Comparison of ENCODE assay signal across 15 cellular contexts in genomic region chr1:19797827-19798226, GRCh38. TPM values are rescaled to one million over a fixed set of nuclear protein-coding genes. Genes with fewer than 3 reads are reported as not detected.
DNase-seq lines count a peak whose midpoint lies in the region; ATAC-seq and TF ChIP-seq lines count a peak whose summit lies in the region.
"Had no signal": no experiment of that assay in that cellular context is flagged by ENCODE, and none has a peak within 500 bp of the region (broad histone marks: within the 10 kb centered on the region; RNA-seq: fewer than 3 reads in every experiment).

No MANE protein-coding gene starts in this region.

- no peaks in the 10 kb centered on the region for H3K9me3 Mint-ChIP-seq in T-helper 2 cell treated with Interferon-gamma antibody and Interleukin-4, amounts not matched to agents 5 μg/mL and 100 μg/mL, for 36 hours
- no peaks in the 10 kb centered on the region for H3K9me3 Mint-ChIP-seq in central memory CD8-positive, alpha-beta T cell
- H3K9me3 Mint-ChIP-seq: activated T-cell treated with anti-CD3 and anti-CD28 coated beads, Interleukin-2, amount 50 U/mL, for 72 hours had no signal

- H3K27ac ChIP-seq in parathyroid adenoma (peak overlapping the region; percentile 89), dorsolateral prefrontal cortex (no peak overlapping the region)
- H3K27ac ChIP-seq: brain microvascular endothelial cell had no signal

- H3K9ac ChIP-seq in Loucy (ENCODE audit: low read depth, low read length, poor library complexity, severe bottlenecking) (peak overlapping the region; percentile 85), parathyroid adenoma (no peak overlapping the region)
- H3K9ac ChIP-seq: SK-N-SH had no signal

- peak overlapping the region; percentile 80 for H3K4me2 ChIP-seq in Loucy (ENCODE audit: low read depth, low read length, poor library complexity, severe bottlenecking)
- no peak overlapping the region for H3K4me2 ChIP-seq in parathyroid adenoma (ENCODE audit: low read length)
- H3K4me2 ChIP-seq: SK-N-SH had no signal

- peaks cover 5% of the 10 kb centered on the region for H3K36me3 Mint-ChIP-seq in T-helper 2 cell treated with Interferon-gamma antibody and Interleukin-4, amounts not matched to agents 5 μg/mL and 100 μg/mL, for 36 hours (ENCODE audit: low read depth)
- H3K36me3 Mint-ChIP-seq in central memory CD8-positive, alpha-beta T cell (ENCODE audit: insufficient read depth): peaks cover 9% of the 10 kb centered on the region

- ATAC-seq in central memory CD8-positive, alpha-beta T cell (replicated peaks; ENCODE audit: extremely low read depth, poor library complexity, severe bottlenecking): no peak
- ATAC-seq in GM21515 (IDR thresholded peaks at IDR 0.05; ENCODE audit: unreplicated experiment) (no peak), GM18873 (IDR thresholded peaks at IDR 0.05; ENCODE audit: low FRiP score, unreplicated experiment) (no peak)
- ATAC-seq: activated T-cell treated with anti-CD3 and anti-CD28 coated beads, Interleukin-2, amount 50 U/mL, for 72 hours had no signal

- H3K27me3 Mint-ChIP-seq in T-helper 2 cell treated with Interferon-gamma antibody and Interleukin-4, amounts not matched to agents 5 μg/mL and 100 μg/mL, for 36 hours (ENCODE audit: low read depth): peaks cover 4% of the 10 kb centered on the region
- H3K27me3 Mint-ChIP-seq in central memory CD8-positive, alpha-beta T cell: no peaks in the 10 kb centered on the region

- H2AFZ ChIP-seq in Loucy (ENCODE audit: low read length) (no peak overlapping the region), parathyroid adenoma (no peak overlapping the region)

- no peak for TF ChIP-seq CTCF in Loucy (conservative IDR thresholded peaks at IDR 0.05; ENCODE audit: low read length)
- no peak for TF ChIP-seq CTCF in parathyroid adenoma (IDR thresholded peaks at IDR 0.05)
- no peak for TF ChIP-seq CTCF in dorsolateral prefrontal cortex (IDR thresholded peaks at IDR 0.05 in 54 of 56, conservative IDR thresholded peaks at IDR 0.05 in 2 of 56; ENCODE audit: low read depth in 1 of 56, partially characterized antibody in 56 of 56)

- H3K9me3 ChIP-seq in Loucy (ENCODE audit: insufficient read depth, low read depth, low read length) (no peaks in the 10 kb centered on the region), parathyroid adenoma (ENCODE audit: control insufficient read depth, low read length) (no peaks in the 10 kb centered on the region)
- H3K9me3 ChIP-seq: SK-N-SH had no signal

- DNase-seq in T-helper 2 cell treated with Interferon-gamma antibody and Interleukin-4, amounts not matched to agents 5 μg/mL and 100 μg/mL, for 36 hours (ENCODE audit: low spot score): no peak
- DNase-seq in T-helper 2 cell: no peak
- no peak for DNase-seq in central memory CD8-positive, alpha-beta T cell (ENCODE audit: low spot score in 2 of 2)
- no peak for DNase-seq in dorsolateral prefrontal cortex
- DNase-seq: activated CD4-positive, CD25-positive, alpha-beta regulatory T cell; activated T-cell treated with anti-CD3 and anti-CD28 coated beads, Interleukin-2, amount 50 U/mL, for 72 hours; brain microvascular endothelial cell; MM.1S; SK-N-SH; stimulated activated CD4-positive, alpha-beta T cell treated with anti-CD3 and anti-CD28 coated beads, Interleukin-4, amount 100 ng/mL, for 24 hours had no signal

- peak overlapping the region; percentile 21 for H3K27ac Mint-ChIP-seq in T-helper 2 cell treated with Interferon-gamma antibody and Interleukin-4, amounts not matched to agents 5 μg/mL and 100 μg/mL, for 36 hours
- H3K27ac Mint-ChIP-seq in central memory CD8-positive, alpha-beta T cell (ENCODE audit: low read depth): peak overlapping the region; percentile 1
- H3K27ac Mint-ChIP-seq: activated T-cell treated with anti-CD3 and anti-CD28 coated beads, Interleukin-2, amount 50 U/mL, for 72 hours had no signal

- intact Hi-C loops in dorsolateral prefrontal cortex (cut with DNase I): no loop called here

- H4K20me1 ChIP-seq in Loucy (ENCODE audit: insufficient read depth, low read length, poor library complexity, severe bottlenecking): no peaks in the 10 kb centered on the region

- no peaks in the 10 kb centered on the region for H3K27me3 ChIP-seq in Loucy (ENCODE audit: insufficient read depth, low read length, poor library complexity, severe bottlenecking)
- H3K27me3 ChIP-seq in parathyroid adenoma (ENCODE audit: control insufficient read depth, insufficient read depth, low read length): no peaks in the 10 kb centered on the region
- H3K27me3 ChIP-seq in dorsolateral prefrontal cortex: peaks cover 0 to 31% (median 4%) of the 10 kb centered on the region in 45 donors
- H3K27me3 ChIP-seq: brain microvascular endothelial cell had no signal

- no peaks in the 10 kb centered on the region for H3F3A ChIP-seq in Loucy (ENCODE audit: low read depth)

- H3K9me2 ChIP-seq in Loucy (replicated peaks; ENCODE audit: low read depth, low read length): no peaks in the 10 kb centered on the region
- H3K9me2 ChIP-seq: SK-N-SH had no signal

- peaks cover 14% of the 10 kb centered on the region for H3K4me1 Mint-ChIP-seq in T-helper 2 cell treated with Interferon-gamma antibody and Interleukin-4, amounts not matched to agents 5 μg/mL and 100 μg/mL, for 36 hours (ENCODE audit: low read depth)
- peaks cover 47% of the 10 kb centered on the region for H3K4me1 Mint-ChIP-seq in central memory CD8-positive, alpha-beta T cell

- H3K79me2 ChIP-seq in Loucy (ENCODE audit: insufficient read depth, low read length): no peaks in the 10 kb centered on the region; the same call in 1 of the 2 replicates
- no peaks in the 10 kb centered on the region for H3K79me2 ChIP-seq in parathyroid adenoma

- H3K4me3 ChIP-seq in Loucy (ENCODE audit: low read length, poor library complexity, severe bottlenecking) (no peak overlapping the region), parathyroid adenoma (ENCODE audit: low read depth, low read length) (no peak overlapping the region), dorsolateral prefrontal cortex (no peak overlapping the region)

- H3K36me3 ChIP-seq in Loucy (ENCODE audit: insufficient read depth, low read length) (no peaks in the 10 kb centered on the region), parathyroid adenoma (ENCODE audit: control insufficient read depth, insufficient read depth, low read length) (no peaks in the 10 kb centered on the region)
- H3K36me3 ChIP-seq: brain microvascular endothelial cell had no signal

- peaks cover 12% of the 10 kb centered on the region for H3K4me1 ChIP-seq in Loucy (ENCODE audit: insufficient read depth, low read length, poor library complexity, severe bottlenecking)
- H3K4me1 ChIP-seq in parathyroid adenoma: peaks cover 11% of the 10 kb centered on the region

- no peak overlapping the region for H3K4me3 Mint-ChIP-seq in T-helper 2 cell treated with Interferon-gamma antibody and Interleukin-4, amounts not matched to agents 5 μg/mL and 100 μg/mL, for 36 hours
- H3K4me3 Mint-ChIP-seq in central memory CD8-positive, alpha-beta T cell: peak overlapping the region; percentile 54

RNA-seq across cellular contexts. Expression of gene TMCO4, which starts 1.9 kb away (rescaled TPM):
- 1 to 10 TPM; 1.0 to 9.0 (median 3.4) TPM for total RNA-seq in dorsolateral prefrontal cortex

RNA-seq across cellular contexts. Expression of gene RNF186, which starts 17.3 kb away (rescaled TPM):
- total RNA-seq in dorsolateral prefrontal cortex: not detected
- total RNA-seq: activated T-cell treated with anti-CD3 and anti-CD28 coated beads, Interleukin-2, amount 50 U/mL, for 72 hours; HT1080 had no signal
